25 cellular contexts compared by ENCODE assay signal in the genomic region with DNA sequence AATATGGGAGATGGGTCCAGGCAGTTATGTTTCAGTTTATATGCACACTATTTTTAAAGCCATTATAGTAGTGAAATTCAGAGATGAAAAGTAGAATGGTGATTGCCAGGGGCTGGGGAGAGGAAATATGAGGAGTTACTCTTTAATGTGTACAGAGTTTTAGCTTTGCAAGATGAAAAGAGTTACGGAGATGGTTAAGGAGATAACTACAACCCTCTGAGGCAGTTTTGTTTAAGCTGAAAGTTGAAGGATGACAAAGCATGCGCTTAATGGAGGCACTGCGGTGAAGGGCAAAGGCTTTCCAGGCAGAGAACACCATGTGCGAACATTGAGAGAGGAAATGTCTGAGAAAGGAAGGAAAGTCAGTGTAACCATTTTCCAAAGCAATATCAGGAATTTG. TPM values are rescaled to one million over a fixed set of nuclear protein-coding genes. Genes with fewer than 3 reads are reported as not detected.
DNase-seq lines count a peak whose midpoint lies in the region; ATAC-seq and TF ChIP-seq lines count a peak whose summit lies in the region.
"Had no signal": no experiment of that assay in that cellular context is flagged by ENCODE, and none has a peak within 500 bp of the region (broad histone marks: within the 10 kb centered on the region; RNA-seq: fewer than 3 reads in every experiment).

No MANE protein-coding gene starts in this region.

- H3K27me3 ChIP-seq in DND-41 (ENCODE audit: insufficient read depth, low read length, poor library complexity): peaks cover 34% of the 10 kb centered on the region
- no peaks in the 10 kb centered on the region for H3K27me3 ChIP-seq in naive thymus-derived CD4-positive, alpha-beta T cell (ENCODE audit: control insufficient read depth in 2 of 2, insufficient read depth in 2 of 2, low read length in 2 of 2)
- H3K27me3 ChIP-seq: neural progenitor cell, right atrium auricular region, suprapubic skin had no signal

- intact Hi-C loops in activated T-helper 1 cell treated with anti-CD3 and anti-CD28 coated beads, Interleukin-12 subunit alpha, Interleukin-12 subunit beta, Interleukin-2, Interleukin-4 antibody, amounts not matched to agents 30 ng/mL and 10 ng/mL and 1 ng/mL, durations not matched to agents 14 hours and 24 hours and 36 hours (cut with micrococcal nuclease): no loop called here
- intact Hi-C loops in naive thymus-derived CD4-positive, alpha-beta T cell (cut with micrococcal nuclease): no loop called here

- H3K36me3 Mint-ChIP-seq in activated CD4-positive, alpha-beta T cell treated with anti-CD3 and anti-CD28 coated beads, Interleukin-2, amount 10 ng/mL, durations not matched to agents 7 days and 5 days (ENCODE audit: low read depth): no peaks in the 10 kb centered on the region
- no peaks in the 10 kb centered on the region for H3K36me3 Mint-ChIP-seq in activated T-helper 1 cell treated with anti-CD3 and anti-CD28 coated beads, Interleukin-12 subunit alpha, Interleukin-12 subunit beta, Interleukin-2, Interleukin-4 antibody, amounts not matched to agents 30 ng/mL and 10 ng/mL and 1 ng/mL, durations not matched to agents 14 hours and 24 hours and 36 hours (ENCODE audit: low read depth)
- no peaks in the 10 kb centered on the region for H3K36me3 Mint-ChIP-seq in naive thymus-derived CD4-positive, alpha-beta T cell
- H3K36me3 Mint-ChIP-seq: IgD-negative memory B cell, memory B cell, neural progenitor cell had no signal

- ATAC-seq in DND-41 (ENCODE audit: insufficient read depth, low read depth) (peak; percentile 86), HG03432 (IDR thresholded peaks at IDR 0.05; ENCODE audit: unreplicated experiment) (no peak)
- no peak for ATAC-seq in naive thymus-derived CD4-positive, alpha-beta T cell
- ATAC-seq: left lobe of liver had no signal

- POLR2A ChIA-PET in activated CD4-positive, alpha-beta T cell treated with anti-CD3 and anti-CD28 coated beads, Interleukin-2, amount 10 ng/mL, durations not matched to agents 7 days and 5 days (lab: Charles Lee): no interaction called here
- POLR2A ChIA-PET in naive thymus-derived CD4-positive, alpha-beta T cell (lab: Charles Lee): interaction anchor here (0.7 kb wide), 1 partner anchor 12 kb away, joined by 3 read pairs; no protein-coding TSS in a partner anchor

- H3K4me3 ChIP-seq in DND-41 (ENCODE audit: low read depth in 1 of 2, low read length in 2 of 2): no peak overlapping the region
- H3K4me3 ChIP-seq in naive thymus-derived CD4-positive, alpha-beta T cell (ENCODE audit: low read length): no peak overlapping the region
- H3K4me3 ChIP-seq: coronary artery, neural progenitor cell, right atrium auricular region, suprapubic skin had no signal

- peak overlapping the region; percentile 36; the same call in 1 of the 2 replicates for H3K4me2 ChIP-seq in DND-41 (ENCODE audit: insufficient read depth, low read length)
- H3K4me2 ChIP-seq: neural progenitor cell, SK-N-SH had no signal

- H3K4me1 Mint-ChIP-seq in activated CD4-positive, alpha-beta T cell treated with anti-CD3 and anti-CD28 coated beads, Interleukin-2, amount 10 ng/mL, durations not matched to agents 7 days and 5 days: peaks cover 20% of the 10 kb centered on the region
- peaks cover 14% of the 10 kb centered on the region for H3K4me1 Mint-ChIP-seq in activated T-helper 1 cell treated with anti-CD3 and anti-CD28 coated beads, Interleukin-12 subunit alpha, Interleukin-12 subunit beta, Interleukin-2, Interleukin-4 antibody, amounts not matched to agents 30 ng/mL and 10 ng/mL and 1 ng/mL, durations not matched to agents 14 hours and 24 hours and 36 hours (ENCODE audit: low read depth)
- peaks cover 13 to 26% (median 20%) of the 10 kb centered on the region in 7 donors for H3K4me1 Mint-ChIP-seq in naive thymus-derived CD4-positive, alpha-beta T cell

- no peak overlapping the region for H3K9ac ChIP-seq in DND-41 (ENCODE audit: low read depth, low read length)
- H3K9ac ChIP-seq: neural progenitor cell, parathyroid adenoma, SK-N-SH had no signal

- peak overlapping the region; percentile 24 for H3K4me3 Mint-ChIP-seq in activated CD4-positive, alpha-beta T cell treated with anti-CD3 and anti-CD28 coated beads, Interleukin-2, amount 10 ng/mL, durations not matched to agents 7 days and 5 days
- H3K4me3 Mint-ChIP-seq in activated T-helper 1 cell treated with anti-CD3 and anti-CD28 coated beads, Interleukin-12 subunit alpha, Interleukin-12 subunit beta, Interleukin-2, Interleukin-4 antibody, amounts not matched to agents 30 ng/mL and 10 ng/mL and 1 ng/mL, durations not matched to agents 14 hours and 24 hours and 36 hours: peak overlapping the region; percentile 12
- peak overlapping the region in 8 of 10 donors; percentile 8 to 63 (median 42) for H3K4me3 Mint-ChIP-seq in naive thymus-derived CD4-positive, alpha-beta T cell
- H3K4me3 Mint-ChIP-seq: IgD-negative memory B cell, memory B cell, neural progenitor cell had no signal

- CTCF ChIA-PET in activated CD4-positive, alpha-beta T cell treated with anti-CD3 and anti-CD28 coated beads, Interleukin-2, amount 10 ng/mL, durations not matched to agents 7 days and 5 days (lab: Charles Lee): interaction anchor here (1.0 to 1.5 kb wide), 2 partner anchors 14 to 108 kb away, joined by 3 read pairs; no protein-coding TSS in a partner anchor
- CTCF ChIA-PET in naive thymus-derived CD4-positive, alpha-beta T cell (lab: Charles Lee): interaction anchor here (0.5 to 1.0 kb wide), 2 partner anchors 8 to 1957 kb away, joined by 3 read pairs; no protein-coding TSS in a partner anchor

- H3K4me1 ChIP-seq in DND-41 (ENCODE audit: insufficient read depth, low read length): peaks cover 15% of the 10 kb centered on the region
- peaks cover 0 to 3% of the 10 kb centered on the region in 2 donors for H3K4me1 ChIP-seq in naive thymus-derived CD4-positive, alpha-beta T cell (ENCODE audit: control insufficient read depth in 2 of 2, insufficient read depth in 2 of 2, low read length in 2 of 2)

- no peaks in the 10 kb centered on the region for H3K36me3 ChIP-seq in DND-41 (ENCODE audit: insufficient read depth, low read length)
- no peaks in the 10 kb centered on the region for H3K36me3 ChIP-seq in naive thymus-derived CD4-positive, alpha-beta T cell (ENCODE audit: control insufficient read depth in 2 of 3, insufficient read depth in 3 of 3, low read length in 3 of 3)
- H3K36me3 ChIP-seq: neural progenitor cell, right atrium auricular region, suprapubic skin had no signal

- no peaks in the 10 kb centered on the region; the same call in 1 of the 2 replicates for H4K20me1 ChIP-seq in DND-41 (ENCODE audit: insufficient read depth, low read length)

- H2AFZ ChIP-seq in DND-41 (ENCODE audit: low read depth, low read length): peak overlapping the region; percentile 42; the same call in 1 of the 2 replicates
- H2AFZ ChIP-seq: parathyroid adenoma had no signal

- H3K27ac Mint-ChIP-seq in activated CD4-positive, alpha-beta T cell treated with anti-CD3 and anti-CD28 coated beads, Interleukin-2, amount 10 ng/mL, durations not matched to agents 7 days and 5 days: no peak overlapping the region
- H3K27ac Mint-ChIP-seq in activated T-helper 1 cell treated with anti-CD3 and anti-CD28 coated beads, Interleukin-12 subunit alpha, Interleukin-12 subunit beta, Interleukin-2, Interleukin-4 antibody, amounts not matched to agents 30 ng/mL and 10 ng/mL and 1 ng/mL, durations not matched to agents 14 hours and 24 hours and 36 hours: no peak overlapping the region
- H3K27ac Mint-ChIP-seq in naive thymus-derived CD4-positive, alpha-beta T cell: peak overlapping the region in 3 of 9 donors; percentile 1 to 53 (median 9)
- H3K27ac Mint-ChIP-seq: memory B cell, neural progenitor cell had no signal

- H3K9me3 Mint-ChIP-seq in activated CD4-positive, alpha-beta T cell treated with anti-CD3 and anti-CD28 coated beads, Interleukin-2, amount 10 ng/mL, durations not matched to agents 7 days and 5 days: no peaks in the 10 kb centered on the region
- no peaks in the 10 kb centered on the region for H3K9me3 Mint-ChIP-seq in activated T-helper 1 cell treated with anti-CD3 and anti-CD28 coated beads, Interleukin-12 subunit alpha, Interleukin-12 subunit beta, Interleukin-2, Interleukin-4 antibody, amounts not matched to agents 30 ng/mL and 10 ng/mL and 1 ng/mL, durations not matched to agents 14 hours and 24 hours and 36 hours
- no peaks in the 10 kb centered on the region for H3K9me3 Mint-ChIP-seq in naive thymus-derived CD4-positive, alpha-beta T cell
- H3K9me3 Mint-ChIP-seq: IgD-negative memory B cell, memory B cell, neural progenitor cell had no signal

- H3K9me3 ChIP-seq in DND-41 (ENCODE audit: insufficient read depth, low read length, severe bottlenecking): no peaks in the 10 kb centered on the region
- H3K9me3 ChIP-seq in naive thymus-derived CD4-positive, alpha-beta T cell (ENCODE audit: control insufficient read depth in 2 of 3, low read length in 3 of 3): no peaks in the 10 kb centered on the region
- H3K9me3 ChIP-seq: right atrium auricular region, SK-N-SH, suprapubic skin had no signal

- no peaks in the 10 kb centered on the region for H3K79me2 ChIP-seq in DND-41 (ENCODE audit: insufficient read depth, low read length)
- H3K79me2 ChIP-seq: parathyroid adenoma had no signal

- peaks cover 21% of the 10 kb centered on the region for H3K27me3 Mint-ChIP-seq in activated CD4-positive, alpha-beta T cell treated with anti-CD3 and anti-CD28 coated beads, Interleukin-2, amount 10 ng/mL, durations not matched to agents 7 days and 5 days
- peaks cover 15% of the 10 kb centered on the region for H3K27me3 Mint-ChIP-seq in activated T-helper 1 cell treated with anti-CD3 and anti-CD28 coated beads, Interleukin-12 subunit alpha, Interleukin-12 subunit beta, Interleukin-2, Interleukin-4 antibody, amounts not matched to agents 30 ng/mL and 10 ng/mL and 1 ng/mL, durations not matched to agents 14 hours and 24 hours and 36 hours (ENCODE audit: insufficient read depth)
- H3K27me3 Mint-ChIP-seq in naive thymus-derived CD4-positive, alpha-beta T cell: peaks cover 0 to 22% (median 0%) of the 10 kb centered on the region in 5 donors

- TF ChIP-seq CTCF in DND-41 (IDR thresholded peaks at IDR 0.05; ENCODE audit: borderline replicate concordance, extremely low read depth, low read length, poor library complexity, severe bottlenecking): no peak

- no peak overlapping the region for H3K27ac ChIP-seq in DND-41 (ENCODE audit: low read length)
- no peak overlapping the region for H3K27ac ChIP-seq in naive thymus-derived CD4-positive, alpha-beta T cell (ENCODE audit: low read depth, low read length)
- H3K27ac ChIP-seq: C4-2B, neural progenitor cell, parathyroid adenoma, right atrium auricular region had no signal

- no peak for DNase-seq in activated CD4-positive, alpha-beta T cell treated with anti-CD3 and anti-CD28 coated beads, Interleukin-2, amount 10 ng/mL, durations not matched to agents 7 days and 5 days
- no peak for DNase-seq in activated CD4-positive, alpha-beta T cell treated with anti-CD3 and anti-CD28 coated beads, Interleukin-2, amount 50 U/mL, for 48 hours
- DNase-seq in DND-41 (peak; percentile 17), GM19238 (ENCODE audit: insufficient read length, low spot score) (no peak)
- DNase-seq in activated T-helper 1 cell treated with anti-CD3 and anti-CD28 coated beads, Interleukin-12 subunit alpha, Interleukin-12 subunit beta, Interleukin-2, Interleukin-4 antibody, amounts not matched to agents 30 ng/mL and 10 ng/mL and 1 ng/mL, durations not matched to agents 14 hours and 24 hours and 36 hours (ENCODE audit: low spot score): no peak
- peak in 3 of 9 donors; percentile 15 to 27 (median 24) for DNase-seq in naive thymus-derived CD4-positive, alpha-beta T cell
- no peak for DNase-seq in activated effector memory CD4-positive, alpha-beta T cell treated with anti-CD3 and anti-CD28 coated beads, Interleukin-2, amount 50 U/mL, for 16 hours
- DNase-seq: caudate nucleus; effector memory CD4-positive, alpha-beta T cell; NCI-H2171 treated with DMSO at 0.1 percent for 48 hours; NCI-H524; NK-92 treated with Interleukin-12 subunit alpha and Interleukin-12 subunit beta, amount 100 ng/mL, for 24 hours; SK-N-SH; small intestine; stimulated activated naive CD4-positive, alpha-beta T cell treated with Interleukin-2 at 50 U/mL for 16 hours had no signal

RNA-seq across cellular contexts. Expression of a gene that starts 18.2 kb away (rescaled TPM):
- total RNA-seq in activated CD4-positive, alpha-beta T cell treated with anti-CD3 and anti-CD28 coated beads, Interleukin-2, amount 10 ng/mL, durations not matched to agents 7 days and 5 days: 10 to 100 TPM; 32.0 to 36.9 TPM
- total RNA-seq in activated T-helper 1 cell treated with anti-CD3 and anti-CD28 coated beads, Interleukin-12 subunit alpha, Interleukin-12 subunit beta, Interleukin-2, Interleukin-4 antibody, amounts not matched to agents 30 ng/mL and 10 ng/mL and 1 ng/mL, durations not matched to agents 14 hours and 24 hours and 36 hours: 33.6 and 33.7 TPM in 2 replicates
- total RNA-seq in naive thymus-derived CD4-positive, alpha-beta T cell: 10 to 100 TPM; 36.1 to 88.3 (median 68.4) TPM
- polyA plus RNA-seq in naive thymus-derived CD4-positive, alpha-beta T cell: 10 to 100 TPM; 12.8 to 16.3 TPM
